In genomic region chr22:30893434-30894370, GRCh38 we compare ENCODE assay signal across 17 cellular contexts.
DNase-seq lines count a peak whose midpoint lies in the region; ATAC-seq lines count a peak whose summit lies in the region.
"Had no signal": no experiment of that assay in that cellular context is flagged by ENCODE, and none has a peak within 500 bp of the region (broad histone marks: within the 10 kb centered on the region; RNA-seq: fewer than 3 reads in every experiment).

No MANE protein-coding gene starts in this region.

- H3K36me3 Mint-ChIP-seq in activated naive CD4-positive, alpha-beta T cell treated with anti-CD3 and anti-CD28 coated beads, Interleukin-2, amount 10 ng/mL, durations not matched to agents 7 days and 5 days, result no peaks in the 10 kb centered on the region
- H3K36me3 Mint-ChIP-seq in central memory CD8-positive, alpha-beta T cell (ENCODE audit: insufficient read depth), result peaks cover 7% of the 10 kb centered on the region
- H3K36me3 Mint-ChIP-seq in stimulated activated effector memory CD8-positive, alpha-beta T cell treated with anti-CD3 and anti-CD28 coated beads, Interleukin-12 subunit alpha, Interleukin-12 subunit beta, amount 100 ng/mL, for 72 hours, result peaks cover 17% of the 10 kb centered on the region

- peaks cover 24% of the 10 kb centered on the region for H3K4me1 Mint-ChIP-seq in activated naive CD4-positive, alpha-beta T cell treated with anti-CD3 and anti-CD28 coated beads, Interleukin-2, amount 10 ng/mL, durations not matched to agents 7 days and 5 days
- H3K4me1 Mint-ChIP-seq in central memory CD8-positive, alpha-beta T cell, result peaks cover 20% of the 10 kb centered on the region
- peaks cover 20% of the 10 kb centered on the region for H3K4me1 Mint-ChIP-seq in stimulated activated effector memory CD8-positive, alpha-beta T cell treated with anti-CD3 and anti-CD28 coated beads, Interleukin-12 subunit alpha, Interleukin-12 subunit beta, amount 100 ng/mL, for 72 hours

- H3K27ac Mint-ChIP-seq in activated naive CD4-positive, alpha-beta T cell treated with anti-CD3 and anti-CD28 coated beads, Interleukin-2, amount 10 ng/mL, durations not matched to agents 7 days and 5 days, result peak overlapping the region; percentile 71
- peak overlapping the region; percentile 76 for H3K27ac Mint-ChIP-seq in central memory CD8-positive, alpha-beta T cell (ENCODE audit: low read depth)
- H3K27ac Mint-ChIP-seq in stimulated activated effector memory CD8-positive, alpha-beta T cell treated with anti-CD3 and anti-CD28 coated beads, Interleukin-12 subunit alpha, Interleukin-12 subunit beta, amount 100 ng/mL, for 72 hours, result peak overlapping the region; percentile 11

- H3K9me3 Mint-ChIP-seq in activated naive CD4-positive, alpha-beta T cell treated with anti-CD3 and anti-CD28 coated beads, Interleukin-2, amount 10 ng/mL, durations not matched to agents 7 days and 5 days, result no peaks in the 10 kb centered on the region
- H3K9me3 Mint-ChIP-seq in central memory CD8-positive, alpha-beta T cell, result no peaks in the 10 kb centered on the region
- H3K9me3 Mint-ChIP-seq in stimulated activated effector memory CD8-positive, alpha-beta T cell treated with anti-CD3 and anti-CD28 coated beads, Interleukin-12 subunit alpha, Interleukin-12 subunit beta, amount 100 ng/mL, for 72 hours, result no peaks in the 10 kb centered on the region

- intact Hi-C loops in sciatic nerve (cut with DNase I), result no loop called here

- no peak overlapping the region for H3K4me3 ChIP-seq in Jurkat, Clone E6-1 (ENCODE audit: low read length)
- H3K4me3 ChIP-seq: sigmoid colon had no signal

- peak overlapping the region; percentile 40 for H3K4me3 Mint-ChIP-seq in activated naive CD4-positive, alpha-beta T cell treated with anti-CD3 and anti-CD28 coated beads, Interleukin-2, amount 10 ng/mL, durations not matched to agents 7 days and 5 days
- H3K4me3 Mint-ChIP-seq in central memory CD8-positive, alpha-beta T cell, result peak overlapping the region; percentile 45
- H3K4me3 Mint-ChIP-seq in stimulated activated effector memory CD8-positive, alpha-beta T cell treated with anti-CD3 and anti-CD28 coated beads, Interleukin-12 subunit alpha, Interleukin-12 subunit beta, amount 100 ng/mL, for 72 hours, result no peak overlapping the region

- no peak for DNase-seq in activated naive CD4-positive, alpha-beta T cell treated with anti-CD3 and anti-CD28 coated beads, Interleukin-2, amount 10 ng/mL, durations not matched to agents 7 days and 5 days
- no peak for DNase-seq in activated naive CD4-positive, alpha-beta T cell treated with Interleukin-2 at 50 U/mL for 16 hours
- DNase-seq in Jurkat, Clone E6-1 (ENCODE audit: low read depth, low spot score), result peak; percentile 5
- no peak for DNase-seq in central memory CD8-positive, alpha-beta T cell (ENCODE audit: low spot score in 2 of 2)
- no peak for DNase-seq in stimulated activated effector memory CD8-positive, alpha-beta T cell treated with anti-CD3 and anti-CD28 coated beads, Interleukin-12 subunit alpha, Interleukin-12 subunit beta, amount 100 ng/mL, for 72 hours (ENCODE audit: low spot score in 2 of 2)
- DNase-seq in NCI-H82 (lab: John Stamatoyannopoulos, UW) (no peak), iPS-NIHi7 (ENCODE audit: extremely low spot score) (no peak), sciatic nerve (ENCODE audit: low spot score) (no peak)
- DNase-seq: effector CD8-positive, alpha-beta T cell; glutamatergic neuron; KBM-7; NCI-H2081; NCI-H510A treated with DMSO at 0.1 percent for 48 hours; occipital lobe; sigmoid colon; stimulated activated CD4-positive, alpha-beta T cell treated with anti-CD3 and anti-CD28 coated beads, Interleukin-1b, Interleukin-23, amount 100 ng/mL, for 48 hours; WERI-Rb-1 had no signal

- CTCF ChIA-PET in activated naive CD4-positive, alpha-beta T cell treated with anti-CD3 and anti-CD28 coated beads, Interleukin-2, amount 10 ng/mL, durations not matched to agents 7 days and 5 days (lab: Charles Lee), result interaction anchor here (1.0 kb wide), 2 partner anchors 18 to 26 kb away, joined by 3 to 5 read pairs; no protein-coding TSS in a partner anchor

- no peaks in the 10 kb centered on the region for H3K27me3 Mint-ChIP-seq in activated naive CD4-positive, alpha-beta T cell treated with anti-CD3 and anti-CD28 coated beads, Interleukin-2, amount 10 ng/mL, durations not matched to agents 7 days and 5 days
- no peaks in the 10 kb centered on the region for H3K27me3 Mint-ChIP-seq in central memory CD8-positive, alpha-beta T cell

- ATAC-seq in central memory CD8-positive, alpha-beta T cell (replicated peaks; ENCODE audit: extremely low read depth, poor library complexity, severe bottlenecking), result no peak
- no peak for ATAC-seq in stimulated activated effector memory CD8-positive, alpha-beta T cell treated with anti-CD3 and anti-CD28 coated beads, Interleukin-12 subunit alpha, Interleukin-12 subunit beta, amount 100 ng/mL, for 72 hours
- ATAC-seq in sciatic nerve, result no peak

Comparison
In these comparisons a context has a peak if more than half of its experiments do, and no peak if none do; other contexts are left out.
1. H3K27ac Mint-ChIP-seq: peak in every context shown above with its lines; median percentile 76 in central memory CD8-positive, alpha-beta T cell; 71 in activated naive CD4-positive, alpha-beta T cell treated with anti-CD3 and anti-CD28 coated beads, Interleukin-2, amount 10 ng/mL, durations not matched to agents 7 days and 5 days; 11 in stimulated activated effector memory CD8-positive, alpha-beta T cell treated with anti-CD3 and anti-CD28 coated beads, Interleukin-12 subunit alpha, Interleukin-12 subunit beta, amount 100 ng/mL, for 72 hours.